21 cellular contexts compared by ENCODE assay signal in genomic region chr16:89366561-89367537, GRCh38.
DNase-seq lines count a peak whose midpoint lies in the region; ATAC-seq, FAIRE-seq and TF ChIP-seq lines count a peak whose summit lies in the region.
"Had no signal": no experiment of that assay in that cellular context is flagged by ENCODE, and none has a peak within 500 bp of the region (broad histone marks: within the 10 kb centered on the region; RNA-seq: fewer than 3 reads in every experiment).

No MANE protein-coding gene starts in this region.

- no peak for ATAC-seq in GM12878
- ATAC-seq in naive thymus-derived CD8-positive, alpha-beta T cell: no peak
- no peak for ATAC-seq in GM21367 (IDR thresholded peaks at IDR 0.05; ENCODE audit: unreplicated experiment)

- in situ Hi-C loops in GM12878 (cut with MboI): no loop called here

- H3K27ac ChIP-seq in CD4-positive, alpha-beta memory T cell (ENCODE audit: low read depth, low read length): no peak overlapping the region
- H3K27ac ChIP-seq in GM12878 (ENCODE audit: control insufficient read depth, insufficient read depth) (no peak overlapping the region), vagina (no peak overlapping the region)
- H3K27ac ChIP-seq: GM23248, heart right ventricle, KMS-11, transverse colon had no signal

- WGBS in GM12878 (ENCODE audit: insufficient coverage, insufficient replicate concordance, low lambda C conversion rate, missing lambda C conversion rate): 94% methylated on average over 32 of the region's 37 CpGs

- H3K36me3 ChIP-seq in CD4-positive, alpha-beta memory T cell (ENCODE audit: insufficient read depth, low read length): no peaks in the 10 kb centered on the region
- H3K36me3 ChIP-seq in GM12878 (ENCODE audit: control insufficient read depth in 2 of 2, insufficient read depth in 2 of 2, low read length in 1 of 2) (peaks cover 5 to 11% of the 10 kb centered on the region in 2 experiments; a peak in 3 of 4 replicates), vagina (no peaks in the 10 kb centered on the region)
- H3K36me3 ChIP-seq: transverse colon had no signal

- H3K36me3 Mint-ChIP-seq in CD4-positive, alpha-beta memory T cell: peaks cover 7 to 23% of the 10 kb centered on the region in 2 donors
- H3K36me3 Mint-ChIP-seq in naive thymus-derived CD8-positive, alpha-beta T cell: peaks cover 0 to 11% (median 0%) of the 10 kb centered on the region in 3 donors

- RAD21 ChIA-PET in GM12878 (lab: Charles Lee; ENCODE audit: unreplicated experiment): interaction anchor here (0.6 kb wide), 1 partner anchor 9 kb away, joined by 3 read pairs; no protein-coding TSS in a partner anchor

- H3K4me2 ChIP-seq in GM12878 (ENCODE audit: control insufficient read depth, insufficient read depth): 0 out of 2 replicates have a peak overlapping the region, but pooled peaks have one; percentile 5

- POLR2A ChIA-PET in CD4-positive, alpha-beta memory T cell (lab: Charles Lee; ENCODE audit: partially characterized antibody): interaction anchor here (0.8 kb wide), 1 partner anchor 123 kb away, joined by 3 read pairs; no protein-coding TSS in a partner anchor
- POLR2A ChIA-PET in GM12878 (lab: Charles Lee): no interaction called here
- POLR2A ChIA-PET in naive thymus-derived CD8-positive, alpha-beta T cell (lab: Charles Lee): interaction anchor here (0.9 kb wide), 1 partner anchor 53 kb away, joined by 3 read pairs; no protein-coding TSS in a partner anchor

- H3K27ac Mint-ChIP-seq in CD4-positive, alpha-beta memory T cell: peak overlapping the region in 4 of 7 donors; percentile 23 to 71 (median 42)
- peak overlapping the region in 6 of 10 donors; percentile 15 to 78 (median 61) for H3K27ac Mint-ChIP-seq in naive thymus-derived CD8-positive, alpha-beta T cell
- H3K27ac Mint-ChIP-seq: activated T-helper 1 cell treated with anti-CD3 and anti-CD28 coated beads, Interleukin-12 subunit alpha, Interleukin-12 subunit beta, Interleukin-2, Interleukin-4 antibody, amounts not matched to agents 30 ng/mL and 10 ng/mL and 1 ng/mL, durations not matched to agents 14 hours and 24 hours and 36 hours had no signal

- DNase-seq in NCI-H524 (lab: John Stamatoyannopoulos, UW) (peak; percentile 43 to 76), NCI-H524 treated with DMSO at 0.1 percent for 48 hours (lab: John Stamatoyannopoulos, UW) (no peak), GM12878 (ENCODE audit: low read depth, low spot score) (no peak), NCI-H748 (lab: John Stamatoyannopoulos, UW; ENCODE audit: unreplicated experiment) (no peak), vagina (ENCODE audit: extremely low spot score in 2 of 2) (no peak)
- no peak for DNase-seq in CD4-positive, alpha-beta memory T cell
- DNase-seq in naive thymus-derived CD8-positive, alpha-beta T cell: no peak
- DNase-seq: activated CD4-positive, CD25-positive, alpha-beta regulatory T cell; DND-41; GM23248; heart right ventricle; NCI-H1930; NK-92 treated with Interleukin-12 subunit alpha and Interleukin-12 subunit beta, amount 100 ng/mL, for 24 hours; transverse colon had no signal

- H3K4me3 ChIP-seq in CD4-positive, alpha-beta memory T cell (ENCODE audit: low read length in 2 of 2): no peak overlapping the region
- H3K4me3 ChIP-seq in GM12878: no peak overlapping the region
- H3K4me3 ChIP-seq in vagina: no peak overlapping the region
- H3K4me3 ChIP-seq: GM23248, heart right ventricle, transverse colon had no signal

- SMC1A ChIA-PET in GM12878 (lab: Charles Lee; ENCODE audit: uncharacterized antibody, unreplicated experiment): interaction anchor here (1.0 kb wide), 1 partner anchor 110 kb away, joined by 3 read pairs; no protein-coding TSS in a partner anchor

- no peak overlapping the region for H3K9ac ChIP-seq in GM12878 (ENCODE audit: control insufficient read depth, insufficient read depth, low read length)
- H3K9ac ChIP-seq: GM23248, KMS-11 had no signal

- TF ChIP-seq EP300 in GM12878 (IDR thresholded peaks at IDR 0.05; ENCODE audit: borderline replicate concordance in 1 of 2, control insufficient read depth in 1 of 2, low read depth in 2 of 2, low read length in 2 of 2): no peak

- CTCF ChIA-PET in CD4-positive, alpha-beta memory T cell (lab: Charles Lee; ENCODE audit: partially characterized antibody): no interaction called here
- CTCF ChIA-PET in GM12878 (lab: Yijun Ruan, JAX): interaction anchor here (1.3 kb wide), 1 partner anchor 31 kb away, joined by 3 read pairs; no protein-coding TSS in a partner anchor

- H2AFZ ChIP-seq in GM12878 (ENCODE audit: control insufficient read depth, low read depth, low read length): no peak overlapping the region
- H2AFZ ChIP-seq: GM23248 had no signal

- H3K4me1 ChIP-seq in CD4-positive, alpha-beta memory T cell (ENCODE audit: insufficient read depth, low read length): peaks cover 85% of the 10 kb centered on the region
- H3K4me1 ChIP-seq in GM12878 (ENCODE audit: control insufficient read depth, insufficient read depth, low read length) (peaks cover 57% of the 10 kb centered on the region), vagina (peaks cover 92% of the 10 kb centered on the region)

- H3K79me2 ChIP-seq in GM12878 (ENCODE audit: control insufficient read depth, insufficient read depth, low read length): peaks cover 94% of the 10 kb centered on the region

- TF ChIP-seq RAD21 in GM12878 (IDR thresholded peaks at IDR 0.05; ENCODE audit: insufficient read depth, low read depth, low read length): no peak

- no peak overlapping the region for H3K4me3 Mint-ChIP-seq in CD4-positive, alpha-beta memory T cell
- H3K4me3 Mint-ChIP-seq in naive thymus-derived CD8-positive, alpha-beta T cell: peak overlapping the region in 1 of 10 donors; percentile 11
- H3K4me3 Mint-ChIP-seq: activated T-helper 1 cell treated with anti-CD3 and anti-CD28 coated beads, Interleukin-12 subunit alpha, Interleukin-12 subunit beta, Interleukin-2, Interleukin-4 antibody, amounts not matched to agents 30 ng/mL and 10 ng/mL and 1 ng/mL, durations not matched to agents 14 hours and 24 hours and 36 hours; central memory CD8-positive, alpha-beta T cell had no signal

- peaks cover 0 to 2% (median 0%) of the 10 kb centered on the region in 8 donors for H3K9me3 Mint-ChIP-seq in CD4-positive, alpha-beta memory T cell
- no peaks in the 10 kb centered on the region for H3K9me3 Mint-ChIP-seq in naive thymus-derived CD8-positive, alpha-beta T cell
- H3K9me3 Mint-ChIP-seq: activated T-helper 1 cell treated with anti-CD3 and anti-CD28 coated beads, Interleukin-12 subunit alpha, Interleukin-12 subunit beta, Interleukin-2, Interleukin-4 antibody, amounts not matched to agents 30 ng/mL and 10 ng/mL and 1 ng/mL, durations not matched to agents 14 hours and 24 hours and 36 hours; central memory CD8-positive, alpha-beta T cell had no signal

- H3K9me3 ChIP-seq in CD4-positive, alpha-beta memory T cell (ENCODE audit: control insufficient read depth in 1 of 2, low read length in 2 of 2): no peaks in the 10 kb centered on the region
- H3K9me3 ChIP-seq in GM12878 (replicated peaks; ENCODE audit: control insufficient read depth, insufficient read depth, low read length) (no peaks in the 10 kb centered on the region), vagina (no peaks in the 10 kb centered on the region)
- H3K9me3 ChIP-seq: heart right ventricle, transverse colon had no signal

- H4K20me1 ChIP-seq in GM12878 (ENCODE audit: control insufficient read depth, insufficient read depth): peaks cover 11% of the 10 kb centered on the region

- TF ChIP-seq POLR2A in GM12878 (IDR thresholded peaks at IDR 0.05; ENCODE audit: low read depth, low read length) (no peak), vagina (IDR thresholded peaks at IDR 0.05) (no peak)

- TF ChIP-seq CTCF in GM12878 (IDR thresholded peaks at IDR 0.05 in 2 of 3, conservative IDR thresholded peaks at IDR 0.05 in 1 of 3; ENCODE audit: control insufficient read depth in 2 of 3, extremely low read depth in 1 of 3, insufficient read depth in 1 of 3, low read depth in 3 of 3, low read length in 3 of 3): no peak
- TF ChIP-seq CTCF in vagina (IDR thresholded peaks at IDR 0.05): no peak

- no peaks in the 10 kb centered on the region for H3K27me3 ChIP-seq in CD4-positive, alpha-beta memory T cell (ENCODE audit: insufficient read depth, low read length)
- H3K27me3 ChIP-seq in GM12878 (replicated peaks in 1 of 2; ENCODE audit: control insufficient read depth in 2 of 2, insufficient read depth in 2 of 2, low read length in 1 of 2) (no peaks in the 10 kb centered on the region), vagina (no peaks in the 10 kb centered on the region)
- H3K27me3 ChIP-seq: heart right ventricle, transverse colon had no signal

- intact Hi-C loops in CD4-positive, alpha-beta memory T cell (cut with micrococcal nuclease): no loop called here
- intact Hi-C loops in GM12878 (cut with micrococcal nuclease; ENCODE audit: unreplicated experiment) (no loop called here), vagina (cut with DNase I) (no loop called here)

- H3K27me3 Mint-ChIP-seq in CD4-positive, alpha-beta memory T cell: no peaks in the 10 kb centered on the region
- H3K27me3 Mint-ChIP-seq in naive thymus-derived CD8-positive, alpha-beta T cell: no peaks in the 10 kb centered on the region
- H3K27me3 Mint-ChIP-seq: central memory CD8-positive, alpha-beta T cell had no signal

- peaks cover 58 to 99% (median 78%) of the 10 kb centered on the region in 4 donors for H3K4me1 Mint-ChIP-seq in CD4-positive, alpha-beta memory T cell
- H3K4me1 Mint-ChIP-seq in naive thymus-derived CD8-positive, alpha-beta T cell: peaks cover 47 to 98% (median 95%) of the 10 kb centered on the region in 4 donors

- no TSS peak for BruUV-seq in GM12878 (replicated peaks; lab: Mats Ljungman, UMichigan)

- FAIRE-seq in GM12878 (lab: Jason Lieb, UNC): no peak
- FAIRE-seq: A204.1, endothelial cell of umbilical vein, GM19239 had no signal

TF ChIP-seq in GM12878, 131 proteins besides CTCF, POLR2A, EP300 and RAD21 (continues in another document):
- TF ChIP-seq TBL1XR1 (IDR thresholded peaks at IDR 0.05; ENCODE audit: low read depth, low read length): no peak
- no peak for TF ChIP-seq MTA2 (IDR thresholded peaks at IDR 0.05; ENCODE audit: low read depth)
- TF ChIP-seq ZBED1 (IDR thresholded peaks at IDR 0.05; ENCODE audit: borderline replicate concordance): no peak
- no peak for TF ChIP-seq POLR2AphosphoS2 (IDR thresholded peaks at IDR 0.05; ENCODE audit: low read depth, low read length)
- no peak for TF ChIP-seq USF1 (IDR thresholded peaks at IDR 0.05; ENCODE audit: borderline replicate concordance, extremely low read length, insufficient read depth, low read depth, low read length)
- TF ChIP-seq MAX (IDR thresholded peaks at IDR 0.05; ENCODE audit: low read depth, low read length): no peak

Comparison
In these comparisons a context has a peak if more than half of its experiments do, and no peak if none do; other contexts are left out.
1. DNase-seq: peak in NCI-H524 (2 of 2); none in NCI-H524 treated with DMSO at 0.1 percent for 48 hours (single experiment), CD4-positive, alpha-beta memory T cell (0 of 5), GM12878 (single experiment), naive thymus-derived CD8-positive, alpha-beta T cell (0 of 10), NCI-H748 (single experiment) and vagina (0 of 2).